ENCODE assay signal across 8 cellular contexts in genomic region chr5:149680810-149681221, GRCh38. TPM values are rescaled to one million over a fixed set of nuclear protein-coding genes. Genes with fewer than 3 reads are reported as not detected.
A peak's percentile ranks its signal among the peaks of the same experiment; 100 is the strongest.
DNase-seq lines count a peak whose midpoint lies in the region; ATAC-seq and TF ChIP-seq lines count a peak whose summit lies in the region.

No MANE protein-coding gene starts in this region.

- no peak overlapping the region for H3K23ac ChIP-seq in H9 (ENCODE audit: insufficient read length, low read depth, low read length)

- DNase-seq in activated B cell treated with CpG ODN at 0.5 μM for 24 hours: peak; percentile 46
- DNase-seq in AG08395 (ENCODE audit: low spot score): no peak
- DNase-seq in RKO (ENCODE audit: low spot score): no peak
- no peak for DNase-seq in H9
- DNase-seq in glutamatergic neuron: no peak

- no peak overlapping the region for H2BK5ac ChIP-seq in H9 (ENCODE audit: insufficient read length, low read length)

- no peak overlapping the region for H2AFZ ChIP-seq in H9 (ENCODE audit: low read length)

- H4K20me1 ChIP-seq in H9 (ENCODE audit: control insufficient read depth, insufficient read depth, insufficient read length): no peaks in the 10 kb centered on the region

- H2BK120ac ChIP-seq in H9 (ENCODE audit: low read depth, low read length, poor library complexity, severe bottlenecking): no peak overlapping the region

- ATAC-seq in GM19395 (IDR thresholded peaks at IDR 0.05; ENCODE audit: unreplicated experiment) (peak; percentile 97), HG03103 (IDR thresholded peaks at IDR 0.05; ENCODE audit: low read depth, unreplicated experiment) (peak; percentile 98), activated B cell treated with CpG ODN at 0.5 μM for 24 hours (ENCODE audit: low read depth) (peak; percentile 97)

- H3K56ac ChIP-seq in H9 (ENCODE audit: insufficient read length, low read depth, low read length): no peak overlapping the region

- H3K4ac ChIP-seq in H9 (ENCODE audit: low read depth, low read length): no peak overlapping the region

- H3K9me3 ChIP-seq in H9 (ENCODE audit: control insufficient read depth, low read depth, low read length): no peaks in the 10 kb centered on the region

- H3K27ac ChIP-seq in temporal lobe (ENCODE audit: low read depth, low read length): peak overlapping the region; percentile 9
- H3K27ac ChIP-seq in H9 (ENCODE audit: insufficient read length, low read depth, low read length): no peak overlapping the region

- H4K8ac ChIP-seq in H9 (replicated peaks; ENCODE audit: insufficient read length, low read depth, low read length): no peak overlapping the region

- peaks cover 55% of the 10 kb centered on the region for H3K4me1 Mint-ChIP-seq in activated B cell treated with CpG ODN at 0.5 μM for 24 hours
- H3K4me1 Mint-ChIP-seq in H9: no peaks in the 10 kb centered on the region; a peak in 1 of 4 replicates
- no peaks in the 10 kb centered on the region for H3K4me1 Mint-ChIP-seq in glutamatergic neuron (ENCODE audit: low read depth, unreplicated experiment)

- H3K14ac ChIP-seq in H9 (ENCODE audit: insufficient read depth, low read length): no peak overlapping the region

- H3K27me3 ChIP-seq in H9 (ENCODE audit: insufficient read depth, low read length): no peaks in the 10 kb centered on the region

- no peak overlapping the region for H2AK5ac ChIP-seq in H9 (ENCODE audit: insufficient read length, low read length)

- H3K27ac Mint-ChIP-seq in activated B cell treated with CpG ODN at 0.5 μM for 24 hours (peak overlapping the region; percentile 80), H9 (no peak overlapping the region; a peak in 1 of 7 replicates), glutamatergic neuron (ENCODE audit: unreplicated experiment) (no peak overlapping the region)

- H3K9ac ChIP-seq in H9 (ENCODE audit: extremely low read depth, insufficient read length, low read length): no peak overlapping the region

- H3K36me3 Mint-ChIP-seq in activated B cell treated with CpG ODN at 0.5 μM for 24 hours (ENCODE audit: low read depth): no peaks in the 10 kb centered on the region
- H3K36me3 Mint-ChIP-seq in H9 (ENCODE audit: insufficient read depth in 1 of 3, low read depth in 3 of 3): no peaks in the 10 kb centered on the region
- no peaks in the 10 kb centered on the region for H3K36me3 Mint-ChIP-seq in glutamatergic neuron (ENCODE audit: unreplicated experiment)

- no peak overlapping the region for H3K4me2 ChIP-seq in H9 (ENCODE audit: insufficient read depth, insufficient read length, low read length)

- H3K4me3 Mint-ChIP-seq in activated B cell treated with CpG ODN at 0.5 μM for 24 hours (peak overlapping the region; percentile 28), H9 (no peak overlapping the region), glutamatergic neuron (ENCODE audit: unreplicated experiment) (no peak overlapping the region)

- no peak overlapping the region for H2BK12ac ChIP-seq in H9 (ENCODE audit: insufficient read length, low read depth, low read length)

- WGBS in H9 (ENCODE audit: extremely low coverage, insufficient read length, low lambda C conversion rate): no CpG with 5 or more reads among the region's 2 CpGs

- CTCF ChIA-PET in activated B cell treated with CpG ODN at 0.5 μM for 24 hours (lab: Charles Lee): interaction anchor here (1.1 kb wide), 1 partner anchor 44 kb away, joined by 3 read pairs; no protein-coding TSS in a partner anchor

- H3K79me2 ChIP-seq in H9 (ENCODE audit: insufficient read depth, low read length): no peaks in the 10 kb centered on the region

- no peak overlapping the region for H2BK15ac ChIP-seq in H9 (ENCODE audit: low read depth, low read length)

- no peaks in the 10 kb centered on the region for H3K79me1 ChIP-seq in H9 (ENCODE audit: insufficient read depth, low read depth, low read length, poor library complexity, severe bottlenecking)

- no peaks in the 10 kb centered on the region for H3K9me3 Mint-ChIP-seq in activated B cell treated with CpG ODN at 0.5 μM for 24 hours
- no peaks in the 10 kb centered on the region for H3K9me3 Mint-ChIP-seq in H9
- H3K9me3 Mint-ChIP-seq in glutamatergic neuron (ENCODE audit: unreplicated experiment): no peaks in the 10 kb centered on the region

- no peaks in the 10 kb centered on the region for H3K27me3 Mint-ChIP-seq in activated B cell treated with CpG ODN at 0.5 μM for 24 hours
- peaks cover 20% of the 10 kb centered on the region for H3K27me3 Mint-ChIP-seq in H9 (ENCODE audit: low read depth)
- H3K27me3 Mint-ChIP-seq in glutamatergic neuron (ENCODE audit: unreplicated experiment): no peaks in the 10 kb centered on the region

- H2BK20ac ChIP-seq in H9 (ENCODE audit: low read depth, low read length, poor library complexity, severe bottlenecking): no peak overlapping the region

- no peaks in the 10 kb centered on the region for H3K4me1 ChIP-seq in H9 (ENCODE audit: insufficient read depth, low read length)

- no peak overlapping the region for H3T11ph ChIP-seq in H9 (ENCODE audit: low read length)

- intact Hi-C loops in activated B cell treated with CpG ODN at 0.5 μM for 24 hours (cut with micrococcal nuclease): loop anchor here (1.0 to 2.0 kb wide), 5 partner anchors 14 to 319 kb away; partner anchors contain the start of genes HMGXB3, PPARGC1B and TIGD6

- no peak overlapping the region for H4K91ac ChIP-seq in H9 (ENCODE audit: insufficient read length, low read depth, low read length)

- no peak overlapping the region for H4K5ac ChIP-seq in H9 (ENCODE audit: insufficient read length, low read depth, low read length)

- no peaks in the 10 kb centered on the region for H3K23me2 ChIP-seq in H9 (ENCODE audit: insufficient read length, low read depth, low read length, poor library complexity, severe bottlenecking)

- POLR2A ChIA-PET in activated B cell treated with CpG ODN at 0.5 μM for 24 hours (lab: Charles Lee): interaction anchor here (0.7 kb wide), 1 partner anchor 279 kb away, joined by 3 read pairs; no protein-coding TSS in a partner anchor

- H3K18ac ChIP-seq in H9 (ENCODE audit: insufficient read length, low read depth, low read length): no peak overlapping the region

- TF ChIP-seq CTCF in activated B cell treated with CpG ODN at 0.5 μM for 24 hours (IDR thresholded peaks at IDR 0.05): no peak
- TF ChIP-seq CTCF in H9 (conservative IDR thresholded peaks at IDR 0.05): no peak
- no peak for TF ChIP-seq CTCF in glutamatergic neuron (IDR thresholded peaks at IDR 0.05; ENCODE audit: partially characterized antibody, unreplicated experiment)

RNA-seq across cellular contexts. Expression of gene PPARGC1B, which starts 49.3 kb away (rescaled TPM):
- total RNA-seq in activated B cell treated with CpG ODN at 0.5 μM for 24 hours (3.7 and 6.4 TPM in 2 replicates), temporal lobe (0.74 TPM), H9 (2021) (17.1 and 17.7 TPM in 2 replicates), glutamatergic neuron (ENCODE audit: unreplicated experiment) (4.4 TPM)
